Comparison of ENCODE assay signal across 24 cellular contexts in the genomic region with DNA sequence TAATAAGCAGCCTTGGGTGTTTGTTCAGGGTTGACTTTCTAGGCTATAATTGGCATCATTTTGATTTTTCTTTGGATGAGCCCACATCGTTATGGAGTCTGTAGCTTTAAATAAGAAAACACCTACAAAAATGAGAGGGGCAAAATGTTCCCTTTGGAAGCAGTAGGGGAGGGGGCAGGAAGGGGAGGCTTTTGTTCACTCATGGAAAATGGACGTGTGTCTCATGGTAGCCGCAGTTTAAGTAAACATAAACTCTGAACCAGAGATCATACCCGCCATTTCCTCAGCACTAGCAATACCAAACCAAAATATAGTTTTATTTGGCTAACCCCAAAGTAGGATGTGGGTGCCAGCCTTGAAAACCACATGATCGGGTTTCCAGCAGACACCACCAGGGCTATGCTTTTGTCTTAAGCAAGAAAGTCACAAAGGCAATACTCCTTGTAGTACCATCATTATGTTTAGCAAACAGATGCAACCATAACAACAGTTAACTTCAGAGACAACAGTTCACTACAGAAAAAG.
DNase-seq lines count a peak whose midpoint lies in the region; ATAC-seq, FAIRE-seq and TF ChIP-seq lines count a peak whose summit lies in the region.
"Had no signal": no experiment of that assay in that cellular context is flagged by ENCODE, and none has a peak within 500 bp of the region (broad histone marks: within the 10 kb centered on the region; RNA-seq: fewer than 3 reads in every experiment).

No MANE protein-coding gene starts in this region.

- H3K9me1 ChIP-seq in endothelial cell of umbilical vein (replicated peaks; ENCODE audit: control insufficient read depth, extremely low read depth, insufficient read depth, low read length) = no peaks in the 10 kb centered on the region

- H3K27ac ChIP-seq in endothelial cell of umbilical vein (ENCODE audit: insufficient read depth, low read depth, low read length) (no peak overlapping the region), Karpas-422 (ENCODE audit: low read length) (no peak overlapping the region)
- H3K27ac ChIP-seq: esophagus squamous epithelium, thyroid gland had no signal

- dilution Hi-C loops in endothelial cell of umbilical vein (cut with MboI; ENCODE audit: extremely low pct_ligation_motif_present, low sequenced_read_pairs) = no loop called here

- H3K9me3 ChIP-seq in endothelial cell of umbilical vein (replicated peaks; ENCODE audit: control insufficient read depth, insufficient read depth, low read length) = no peaks in the 10 kb centered on the region
- no peaks in the 10 kb centered on the region for H3K9me3 ChIP-seq in Karpas-422 (ENCODE audit: low read length)
- H3K9me3 ChIP-seq: esophagus squamous epithelium, thyroid gland had no signal

- no peaks in the 10 kb centered on the region for H3K36me3 ChIP-seq in endothelial cell of umbilical vein (ENCODE audit: control insufficient read depth in 2 of 2, extremely low read depth in 1 of 2, insufficient read depth in 2 of 2, low read length in 2 of 2)
- H3K36me3 ChIP-seq in Karpas-422 (ENCODE audit: insufficient read depth, low read length) = no peaks in the 10 kb centered on the region
- H3K36me3 ChIP-seq: esophagus squamous epithelium, thyroid gland had no signal

- intact Hi-C loops in endothelial cell of umbilical vein (cut with micrococcal nuclease) = no loop called here

- H3K4me1 ChIP-seq in endothelial cell of umbilical vein (ENCODE audit: control insufficient read depth, extremely low read depth, insufficient read depth, low read length) (peaks cover 6% of the 10 kb centered on the region), Karpas-422 (ENCODE audit: low read length) (no peaks in the 10 kb centered on the region)
- H3K4me1 ChIP-seq: esophagus squamous epithelium, thyroid gland had no signal

- no peak for TF ChIP-seq CTCF in endothelial cell of umbilical vein (IDR thresholded peaks at IDR 0.05; ENCODE audit: extremely low read depth in 1 of 2, insufficient read depth in 1 of 2, low read depth in 1 of 2, low read length in 2 of 2)

- H3K27me3 ChIP-seq in endothelial cell of umbilical vein (ENCODE audit: control insufficient read depth in 2 of 2, insufficient read depth in 2 of 2, low read length in 2 of 2) (no peaks in the 10 kb centered on the region), Karpas-422 (ENCODE audit: low read length) (no peaks in the 10 kb centered on the region)
- H3K27me3 ChIP-seq: esophagus squamous epithelium, thyroid gland had no signal

- H3K9me2 ChIP-seq in Karpas-422 (replicated peaks; ENCODE audit: insufficient read depth, low read length) = no peaks in the 10 kb centered on the region

- BruUV-seq in endothelial cell of umbilical vein (replicated peaks; lab: Mats Ljungman, UMichigan) = no TSS peak

- POLR2A ChIA-PET in endothelial cell of umbilical vein (lab: Charles Lee) = no interaction called here

- DNase-seq in DMS153 (lab: John Stamatoyannopoulos, UW) (peak; percentile 57), M059J (ENCODE audit: low read depth) (peak; percentile 43), NCI-H748 (lab: John Stamatoyannopoulos, UW; ENCODE audit: unreplicated experiment) (peak; percentile 98), endothelial cell of umbilical vein (ENCODE audit: low read depth, low spot score) (peak; percentile 51), Karpas-422 (no peak), AG08396 (ENCODE audit: low spot score) (no peak), SIG-M5 treated with dmso at 0.1 percent for 504 hours (lab: John Stamatoyannopoulos, UW; ENCODE audit: unreplicated experiment) (no peak)
- DNase-seq: activated CD4-positive, alpha-beta T cell treated with anti-CD3 and anti-CD28 coated beads for 4 hours; activated naive CD8-positive, alpha-beta T cell treated with anti-CD3 and anti-CD28 coated beads for 36 hours; CD4-positive, CD25-positive, alpha-beta regulatory T cell; effector memory CD4-positive, alpha-beta T cell; esophagus squamous epithelium; left colon; natural killer cell; NCI-H1436; NCI-H524; PC-3; SHP77; stimulated activated CD4-positive, alpha-beta T cell treated with anti-CD3 and anti-CD28 coated beads, Interleukin-2, amount 100 ng/mL, for 24 hours; stimulated activated naive CD4-positive, alpha-beta T cell treated with Interleukin-2 at 50 U/mL for 16 hours; thyroid gland had no signal

- H3K4me3 ChIP-seq in endothelial cell of umbilical vein (replicated peaks in 1 of 3; ENCODE audit: insufficient read depth in 1 of 3, low read depth in 1 of 3, low read length in 3 of 3) (no peak overlapping the region), Karpas-422 (ENCODE audit: low read length) (no peak overlapping the region)
- H3K4me3 ChIP-seq: esophagus squamous epithelium, thyroid gland had no signal

- H2AFZ ChIP-seq in endothelial cell of umbilical vein (ENCODE audit: low read depth, low read length) = peak overlapping the region; percentile 34
- H2AFZ ChIP-seq in Karpas-422 (ENCODE audit: low read length) = no peak overlapping the region

- no peak for TF ChIP-seq POLR2A in endothelial cell of umbilical vein (IDR thresholded peaks at IDR 0.05; ENCODE audit: low read depth, low read length)

- H3K79me2 ChIP-seq in endothelial cell of umbilical vein (ENCODE audit: control insufficient read depth, insufficient read depth, low read length) (no peaks in the 10 kb centered on the region), Karpas-422 (ENCODE audit: low read length) (no peaks in the 10 kb centered on the region)

- CTCF ChIA-PET in endothelial cell of umbilical vein (lab: Charles Lee) = interaction anchor here (1.8 kb wide), 1 partner anchor 41 kb away, joined by 7 read pairs; no protein-coding TSS in a partner anchor

- FAIRE-seq in endothelial cell of umbilical vein (lab: Jason Lieb, UNC) = peak; percentile 46
- FAIRE-seq: GM12892, H54 had no signal

- H3K4me2 ChIP-seq in endothelial cell of umbilical vein (ENCODE audit: insufficient read depth, low read length) = no peak overlapping the region
- no peak overlapping the region for H3K4me2 ChIP-seq in Karpas-422 (ENCODE audit: low read depth, low read length, poor library complexity, severe bottlenecking)

- H4K20me1 ChIP-seq in endothelial cell of umbilical vein (replicated peaks; ENCODE audit: control insufficient read depth, extremely low read depth, insufficient read depth, low read length) (no peaks in the 10 kb centered on the region), Karpas-422 (ENCODE audit: insufficient read depth, low read depth, low read length) (no peaks in the 10 kb centered on the region)

- H3K9ac ChIP-seq in endothelial cell of umbilical vein (replicated peaks; ENCODE audit: extremely low read depth, insufficient read depth, low read length) = no peak overlapping the region
- no peak overlapping the region for H3K9ac ChIP-seq in Karpas-422 (ENCODE audit: low read length)

- no peak for ATAC-seq in GM18519 (IDR thresholded peaks at IDR 0.05; ENCODE audit: low FRiP score, unreplicated experiment)
- ATAC-seq: left colon, PC-3 had no signal

TF ChIP-seq in endothelial cell of umbilical vein, 7 proteins besides CTCF, POLR2A, EP300 and RAD21:
- no peak for TF ChIP-seq MYC (IDR thresholded peaks at IDR 0.05; ENCODE audit: low read depth, low read length)
- no peak for TF ChIP-seq JUN (IDR thresholded peaks at IDR 0.05; ENCODE audit: borderline replicate concordance, insufficient read depth, insufficient read length, low read depth)
- TF ChIP-seq, protein P1, sequence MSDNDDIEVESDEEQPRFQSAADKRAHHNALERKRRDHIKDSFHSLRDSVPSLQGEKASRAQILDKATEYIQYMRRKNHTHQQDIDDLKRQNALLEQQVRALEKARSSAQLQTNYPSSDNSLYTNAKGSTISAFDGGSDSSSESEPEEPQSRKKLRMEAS (IDR thresholded peaks at IDR 0.05; ENCODE audit: insufficient read depth, insufficient read length) = no peak
- TF ChIP-seq EZH2 (IDR thresholded peaks at IDR 0.05; ENCODE audit: borderline replicate concordance, low read depth, low read length, severe bottlenecking) = no peak
- TF ChIP-seq FOS (IDR thresholded peaks at IDR 0.05; ENCODE audit: borderline replicate concordance, insufficient read depth, low read length) = no peak
- TF ChIP-seq GATA2 (IDR thresholded peaks at IDR 0.05; ENCODE audit: insufficient read depth, insufficient read length, low read depth, low read length) = no peak
- TF ChIP-seq POLR2AphosphoS5 (IDR thresholded peaks at IDR 0.05; ENCODE audit: insufficient read depth, low read depth, low read length) = no peak

Comparison
In these comparisons a context has a peak if more than half of its experiments do, and no peak if none do; other contexts are left out.
1. DNase-seq: peak in DMS153 (single experiment), M059J (single experiment), NCI-H748 (single experiment) and endothelial cell of umbilical vein (single experiment); none in Karpas-422 (single experiment), AG08396 (single experiment) and SIG-M5 treated with dmso at 0.1 percent for 504 hours (single experiment).